ENCODE assay signal across 8 cellular contexts in the genomic region with DNA sequence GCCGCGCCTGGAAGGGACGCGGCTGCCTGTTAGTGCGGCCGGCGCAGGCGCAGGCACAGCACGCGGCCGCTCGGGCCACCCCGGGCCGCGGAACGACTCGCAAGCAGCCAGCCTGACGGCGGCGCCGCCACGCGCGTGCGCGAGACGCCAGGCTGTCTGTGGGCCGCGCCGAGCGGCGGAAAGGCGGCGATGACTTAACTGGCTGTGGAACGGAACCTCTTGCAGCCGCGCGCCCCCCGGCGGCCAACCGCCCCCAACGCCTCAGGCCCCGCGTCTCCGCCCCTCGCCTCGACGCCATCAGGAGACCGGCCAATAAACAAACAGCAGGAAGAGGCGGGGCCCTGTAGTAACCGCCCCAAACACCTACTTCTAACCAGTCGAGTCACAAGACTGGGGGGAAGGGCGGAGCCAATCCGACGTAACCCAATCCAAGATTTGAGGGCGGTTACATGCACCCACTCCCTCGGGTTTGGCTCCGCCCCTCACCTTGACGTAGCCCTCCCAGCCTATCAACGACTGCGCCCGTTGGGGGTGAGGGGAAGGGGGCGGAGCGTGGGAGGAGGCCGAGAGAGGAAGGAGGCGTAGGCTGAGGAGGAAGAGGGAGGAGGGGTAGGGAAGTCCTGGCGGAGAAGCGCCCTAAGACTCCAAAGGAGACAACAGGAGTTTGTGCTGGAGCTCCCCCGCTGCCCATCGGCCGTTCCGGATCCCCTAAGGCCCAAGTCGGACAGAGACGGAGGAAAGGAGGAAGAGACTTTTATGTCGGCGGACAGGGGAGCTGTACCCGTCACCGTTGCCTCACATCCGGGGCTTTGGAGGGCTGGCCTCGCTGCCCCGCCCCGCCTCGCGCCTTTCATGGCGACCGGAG. TPM values are rescaled to one million over a fixed set of nuclear protein-coding genes. Genes with fewer than 3 reads are reported as not detected.
A peak's percentile ranks its signal among the peaks of the same experiment; 100 is the strongest.
DNase-seq lines count a peak whose midpoint lies in the region; ATAC-seq lines count a peak whose summit lies in the region.

A gene (plus strand): TSS at position 566 of the 865 bp plus-strand sequence. CDS start 1,088 bp downstream, outside the sequence.

- CTCF ChIA-PET in activated CD4-positive, alpha-beta T cell treated with anti-CD3 and anti-CD28 coated beads, Interleukin-2, amount 10 ng/mL, durations not matched to agents 7 days and 5 days (lab: Charles Lee), result interaction anchor here (0.8 to 3.3 kb wide), 26 partner anchors 8 to 472 kb away, joined by 3 to 32 read pairs (median 4); a partner anchor contains a TSS

- H3K36me3 Mint-ChIP-seq in activated CD4-positive, alpha-beta T cell treated with anti-CD3 and anti-CD28 coated beads, Interleukin-2, amount 10 ng/mL, durations not matched to agents 7 days and 5 days (ENCODE audit: low read depth), result peaks cover 47% of the 10 kb centered on the region

- H3K4me1 Mint-ChIP-seq in activated CD4-positive, alpha-beta T cell treated with anti-CD3 and anti-CD28 coated beads, Interleukin-2, amount 10 ng/mL, durations not matched to agents 7 days and 5 days, result peaks cover 49% of the 10 kb centered on the region

- peak within 1 kb of the TSS; percentile 92 for H3K4me2 ChIP-seq in BLaER1

- ATAC-seq in HG03469 (IDR thresholded peaks at IDR 0.05; ENCODE audit: unreplicated experiment), result peak; percentile 49

- H3K27ac ChIP-seq in BLaER1, result peak within 1 kb of the TSS; percentile 97

- peaks cover 40% of the 10 kb centered on the region for H3K4me1 ChIP-seq in BLaER1

- peaks cover 52% of the 10 kb centered on the region for H3K36me3 ChIP-seq in BLaER1

- H3K27me3 Mint-ChIP-seq in activated CD4-positive, alpha-beta T cell treated with anti-CD3 and anti-CD28 coated beads, Interleukin-2, amount 10 ng/mL, durations not matched to agents 7 days and 5 days, result no peaks in the 10 kb centered on the region

- H4K20me1 ChIP-seq in BLaER1, result peaks cover 39% of the 10 kb centered on the region

- peak within 1 kb of the TSS; percentile 93 for H3K4me3 ChIP-seq in BLaER1

- no peaks in the 10 kb centered on the region for H3K9me3 Mint-ChIP-seq in activated CD4-positive, alpha-beta T cell treated with anti-CD3 and anti-CD28 coated beads, Interleukin-2, amount 10 ng/mL, durations not matched to agents 7 days and 5 days

- peak within 1 kb of the TSS; percentile 100 for H3K27ac Mint-ChIP-seq in activated CD4-positive, alpha-beta T cell treated with anti-CD3 and anti-CD28 coated beads, Interleukin-2, amount 10 ng/mL, durations not matched to agents 7 days and 5 days

- peak within 1 kb of the TSS; percentile 94 for H3K9ac ChIP-seq in BLaER1

- DNase-seq in GM19240 (ENCODE audit: insufficient read length, low spot score), result peak; percentile 86
- DNase-seq in NCI-H526 treated with DMSO at 0.1 percent for 48 hours (lab: John Stamatoyannopoulos, UW), result peak; percentile 99
- peak; percentile 100 for DNase-seq in activated CD4-positive, alpha-beta T cell treated with anti-CD3 and anti-CD28 coated beads, Interleukin-2, amount 10 ng/mL, durations not matched to agents 7 days and 5 days
- DNase-seq in cortex of kidney (lab: John Stamatoyannopoulos, UW), result peak; percentile 100
- DNase-seq in left kidney (ENCODE audit: low read depth, low spot score), result peak; percentile 100
- peak; percentile 100 for DNase-seq in stimulated activated CD4-positive, alpha-beta T cell treated with anti-CD3 and anti-CD28 coated beads, Interleukin-2, amount 100 ng/mL, for 4 hours (ENCODE audit: low read depth)

- H3K4me3 Mint-ChIP-seq in activated CD4-positive, alpha-beta T cell treated with anti-CD3 and anti-CD28 coated beads, Interleukin-2, amount 10 ng/mL, durations not matched to agents 7 days and 5 days, result peak within 1 kb of the TSS; percentile 93

- H3K9me3 ChIP-seq in BLaER1, result no peaks in the 10 kb centered on the region

- H3K27me3 ChIP-seq in BLaER1, result no peaks in the 10 kb centered on the region

- POLR2A ChIA-PET in activated CD4-positive, alpha-beta T cell treated with anti-CD3 and anti-CD28 coated beads, Interleukin-2, amount 10 ng/mL, durations not matched to agents 7 days and 5 days (lab: Charles Lee), result no interaction called here

RNA-seq across cellular contexts. Expression of the gene that starts here (rescaled TPM):
- 100 to 1,000 TPM in 1 of 2 experiments, 10 to 100 TPM in 1; 88.9 to 109 TPM for total RNA-seq in activated CD4-positive, alpha-beta T cell treated with anti-CD3 and anti-CD28 coated beads, Interleukin-2, amount 10 ng/mL, durations not matched to agents 7 days and 5 days

Comparison
In these comparisons a context has a peak if more than half of its experiments do, and no peak if none do; other contexts are left out.
1. Peak in every context shown above with its lines: DNase-seq, ATAC-seq, H3K4me3 ChIP-seq and H3K27ac ChIP-seq.